ENCODE assay signal across 7 cellular contexts in genomic region chr9:73869261-73869660, GRCh38.
DNase-seq lines count a peak whose midpoint lies in the region; ATAC-seq and TF ChIP-seq lines count a peak whose summit lies in the region.

No MANE protein-coding gene starts in this region.

- no peak overlapping the region for H3K4me2 ChIP-seq in MM.1S (ENCODE audit: low read depth, low read length)

- no peaks in the 10 kb centered on the region for H3K79me2 ChIP-seq in MM.1S (ENCODE audit: low read length)

- CTCF ChIA-PET in HEK293 (lab: Yijun Ruan, JAX) = no interaction called here

- H3K4me1 Mint-ChIP-seq in T-helper 2 cell treated with Interferon-gamma antibody and Interleukin-4, amounts not matched to agents 5 μg/mL and 100 μg/mL, for 36 hours (ENCODE audit: low read depth) = peaks cover 4% of the 10 kb centered on the region

- H3K27ac ChIP-seq in HEK293 (ENCODE audit: extremely low read depth, low read depth, low read length) (no peak overlapping the region), MM.1S (ENCODE audit: low read length) (0 out of 2 replicates have a peak overlapping the region, but pooled peaks have one; percentile 4), foreskin keratinocyte (no peak overlapping the region), tibial artery (no peak overlapping the region)

- H3K4me3 ChIP-seq in HEK293 (ENCODE audit: low read depth, low read length) (no peak overlapping the region), MM.1S (ENCODE audit: low read length) (no peak overlapping the region), tibial artery (no peak overlapping the region)

- no peak overlapping the region for H3K4me3 Mint-ChIP-seq in T-helper 2 cell treated with Interferon-gamma antibody and Interleukin-4, amounts not matched to agents 5 μg/mL and 100 μg/mL, for 36 hours

- no peaks in the 10 kb centered on the region for H3K9me3 Mint-ChIP-seq in T-helper 2 cell treated with Interferon-gamma antibody and Interleukin-4, amounts not matched to agents 5 μg/mL and 100 μg/mL, for 36 hours

- H3K27me3 ChIP-seq in MM.1S (replicated peaks; ENCODE audit: insufficient read depth, low read length) (no peaks in the 10 kb centered on the region), foreskin keratinocyte (peaks cover 10% of the 10 kb centered on the region), tibial artery (no peaks in the 10 kb centered on the region)

- H3K27me3 Mint-ChIP-seq in T-helper 2 cell treated with Interferon-gamma antibody and Interleukin-4, amounts not matched to agents 5 μg/mL and 100 μg/mL, for 36 hours (ENCODE audit: low read depth) = no peaks in the 10 kb centered on the region

- POLR2A ChIA-PET in HEK293 (lab: Yijun Ruan, JAX) = no interaction called here

- H3K9me3 ChIP-seq in HEK293 (ENCODE audit: control insufficient read depth, insufficient read depth, low read depth, low read length) (no peaks in the 10 kb centered on the region), MM.1S (replicated peaks; ENCODE audit: insufficient read depth, low read length) (no peaks in the 10 kb centered on the region), tibial artery (no peaks in the 10 kb centered on the region)

- H3K36me3 ChIP-seq in HEK293 (ENCODE audit: control insufficient read depth in 2 of 2, insufficient read depth in 1 of 2, low read length in 2 of 2) (no peaks in the 10 kb centered on the region), MM.1S (replicated peaks; ENCODE audit: insufficient read depth, low read length) (no peaks in the 10 kb centered on the region), tibial artery (no peaks in the 10 kb centered on the region)

- no peaks in the 10 kb centered on the region for H3K9me2 ChIP-seq in MM.1S (replicated peaks; ENCODE audit: insufficient read depth, low read length)

- intact Hi-C loops in tibial artery (cut with DNase I; ENCODE audit: low total_unique reads) = no loop called here

- H3K27ac Mint-ChIP-seq in T-helper 2 cell treated with Interferon-gamma antibody and Interleukin-4, amounts not matched to agents 5 μg/mL and 100 μg/mL, for 36 hours = no peak overlapping the region

- no peaks in the 10 kb centered on the region for H3K4me1 ChIP-seq in HEK293 (ENCODE audit: control insufficient read depth, insufficient read depth, low read length)
- H3K4me1 ChIP-seq in MM.1S (ENCODE audit: low read length) = no peaks in the 10 kb centered on the region
- H3K4me1 ChIP-seq in foreskin keratinocyte = peaks cover 10% of the 10 kb centered on the region
- H3K4me1 ChIP-seq in tibial artery = no peaks in the 10 kb centered on the region

- H2AFZ ChIP-seq in MM.1S (ENCODE audit: low read length) = no peak overlapping the region

- no peaks in the 10 kb centered on the region for H3K36me3 Mint-ChIP-seq in T-helper 2 cell treated with Interferon-gamma antibody and Interleukin-4, amounts not matched to agents 5 μg/mL and 100 μg/mL, for 36 hours (ENCODE audit: low read depth)

- no peaks in the 10 kb centered on the region for H3F3A ChIP-seq in MM.1S (ENCODE audit: insufficient read depth, low read length)

- TF ChIP-seq CTCF in HEK293 (tag by site-specific recombination; IDR thresholded peaks at IDR 0.05) (no peak), MM.1S (IDR thresholded peaks at IDR 0.05; ENCODE audit: low read length) (no peak), foreskin keratinocyte (conservative IDR thresholded peaks at IDR 0.05) (no peak), tibial artery (IDR thresholded peaks at IDR 0.05) (no peak)

- H3K9ac ChIP-seq in MM.1S (ENCODE audit: low read length) = no peak overlapping the region

- peak; percentile 83 for DNase-seq in MM.1S
- DNase-seq in T-helper 2 cell treated with Interferon-gamma antibody and Interleukin-4, amounts not matched to agents 5 μg/mL and 100 μg/mL, for 36 hours (ENCODE audit: low spot score) = peak; percentile 53
- peak; percentile 94 to 96 for DNase-seq in foreskin keratinocyte
- DNase-seq in tibial artery = no peak
- DNase-seq in NCI-H524 (lab: John Stamatoyannopoulos, UW) = no peak

- no peaks in the 10 kb centered on the region for H4K20me1 ChIP-seq in MM.1S (ENCODE audit: insufficient read depth, low read length)

- ATAC-seq in GM18519 (IDR thresholded peaks at IDR 0.05; ENCODE audit: low FRiP score, unreplicated experiment) (peak; percentile 98), foreskin keratinocyte (peak; percentile 100)

TF ChIP-seq in HEK293, 187 proteins besides CTCF, POLR2A, EP300 and RAD21:
- TF ChIP-seq MEIS1 (CRISPR knock-in tag; IDR thresholded peaks at IDR 0.05; ENCODE audit: borderline replicate concordance) = peak; percentile 86; the same call in 1 of the 2 replicates
- TF ChIP-seq SETDB1 (IDR thresholded peaks at IDR 0.05; ENCODE audit: insufficient read length, low read length) = no peak

Comparison
In these comparisons a context has a peak if more than half of its experiments do, and no peak if none do; other contexts are left out.
1. DNase-seq: peak in MM.1S (single experiment), T-helper 2 cell treated with Interferon-gamma antibody and Interleukin-4, amounts not matched to agents 5 μg/mL and 100 μg/mL, for 36 hours (single experiment) and foreskin keratinocyte (2 of 2); none in tibial artery (0 of 2) and NCI-H524 (0 of 2).